Comparison of ENCODE assay signal across 8 cellular contexts in the genomic region with DNA sequence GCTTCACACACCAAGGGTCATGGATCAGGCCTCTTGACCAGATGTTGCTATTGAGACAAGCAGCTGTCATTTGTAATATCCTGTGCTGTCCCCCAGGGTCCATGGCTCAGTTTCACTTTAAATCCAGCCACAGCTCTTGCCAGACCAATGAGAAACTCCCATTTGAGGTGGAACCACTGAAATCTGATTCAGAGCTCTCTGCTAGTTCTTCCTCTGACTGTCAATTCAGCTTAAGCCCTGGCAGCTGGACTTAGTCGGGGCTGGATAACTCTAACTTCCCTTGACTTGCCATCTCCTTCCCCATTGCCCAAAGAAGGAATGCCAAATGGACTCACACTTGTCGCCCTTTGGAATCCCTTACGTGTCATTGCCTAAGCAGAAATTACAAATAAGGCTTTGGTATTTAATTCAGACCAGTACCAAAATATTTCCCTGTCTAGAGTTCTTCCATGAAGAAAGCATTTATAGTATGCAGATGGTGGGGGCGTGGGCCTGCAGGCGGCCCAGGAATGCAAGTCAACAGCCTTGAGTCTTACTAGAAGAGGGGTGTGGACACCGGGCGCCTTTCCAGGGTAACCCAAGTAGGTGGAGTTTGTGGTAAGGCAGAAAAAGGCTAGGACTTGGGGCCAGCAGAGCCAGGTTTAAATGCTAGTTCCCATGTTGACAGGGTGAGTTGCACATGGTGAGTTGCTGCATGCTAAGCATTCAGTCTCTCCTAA.
DNase-seq lines count a peak whose midpoint lies in the region; ATAC-seq, FAIRE-seq and TF ChIP-seq lines count a peak whose summit lies in the region.

No MANE protein-coding gene starts in this region.

- ATAC-seq in GM21576 (IDR thresholded peaks at IDR 0.05; ENCODE audit: unreplicated experiment) (peak; percentile 68), left lobe of liver (peak; percentile 29)
- no peak for ATAC-seq in activated naive CD8-positive, alpha-beta T cell treated with anti-CD3 and anti-CD28 coated beads, Interleukin-2, amount 50 U/mL, for 24 hours

- H3K27me3 Mint-ChIP-seq in activated naive CD8-positive, alpha-beta T cell treated with anti-CD3 and anti-CD28 coated beads, Interleukin-2, amount 50 U/mL, for 24 hours = peaks cover 3% of the 10 kb centered on the region

- no peak overlapping the region for H3K27ac Mint-ChIP-seq in activated naive CD8-positive, alpha-beta T cell treated with anti-CD3 and anti-CD28 coated beads, Interleukin-2, amount 50 U/mL, for 24 hours

- no peaks in the 10 kb centered on the region for H3K27me3 ChIP-seq in brain microvascular endothelial cell (replicated peaks)

- H3K36me3 ChIP-seq in brain microvascular endothelial cell (replicated peaks) = no peaks in the 10 kb centered on the region

- H3K4me1 Mint-ChIP-seq in activated naive CD8-positive, alpha-beta T cell treated with anti-CD3 and anti-CD28 coated beads, Interleukin-2, amount 50 U/mL, for 24 hours = no peaks in the 10 kb centered on the region

- H3K27ac ChIP-seq in brain microvascular endothelial cell = peak overlapping the region; percentile 59

- H3K9me3 Mint-ChIP-seq in activated naive CD8-positive, alpha-beta T cell treated with anti-CD3 and anti-CD28 coated beads, Interleukin-2, amount 50 U/mL, for 24 hours = no peaks in the 10 kb centered on the region

- no peak for FAIRE-seq in HTR-8/SVneo (lab: Jason Lieb, UNC)

- no peaks in the 10 kb centered on the region for H3K36me3 Mint-ChIP-seq in activated naive CD8-positive, alpha-beta T cell treated with anti-CD3 and anti-CD28 coated beads, Interleukin-2, amount 50 U/mL, for 24 hours (ENCODE audit: low read depth)

- no peak overlapping the region for H3K4me3 Mint-ChIP-seq in activated naive CD8-positive, alpha-beta T cell treated with anti-CD3 and anti-CD28 coated beads, Interleukin-2, amount 50 U/mL, for 24 hours

- no peak for TF ChIP-seq CTCF in AG10803 (conservative IDR thresholded peaks at IDR 0.05; ENCODE audit: low read length)
- no peak for TF ChIP-seq CTCF in brain microvascular endothelial cell (IDR thresholded peaks at IDR 0.05; ENCODE audit: low read depth, low read length, missing control alignments)

- DNase-seq in AG10803 (ENCODE audit: low read depth) = peak; percentile 100
- peak; percentile 73 for DNase-seq in HTR-8/SVneo (ENCODE audit: insufficient read length, low spot score)
- DNase-seq in brain microvascular endothelial cell = peak; percentile 95
- no peak for DNase-seq in left lobe of liver (ENCODE audit: low spot score)
- DNase-seq in NCI-H2081 (lab: John Stamatoyannopoulos, UW) = no peak
- DNase-seq in activated naive CD8-positive, alpha-beta T cell treated with anti-CD3 and anti-CD28 coated beads, Interleukin-2, amount 50 U/mL, for 24 hours = no peak
- no peak for DNase-seq in cerebellum (ENCODE audit: low spot score)

- peak overlapping the region; percentile 36 for H3K4me3 ChIP-seq in AG10803 (ENCODE audit: low read length)
- peak overlapping the region; percentile 24 for H3K4me3 ChIP-seq in brain microvascular endothelial cell (ENCODE audit: low read depth, low read length)

- in situ Hi-C loops in brain microvascular endothelial cell (cut with HindIII; ENCODE audit: low pct_ligation_motif_present, low sequenced_read_pairs) = no loop called here

Comparison
In these comparisons a context has a peak if more than half of its experiments do, and no peak if none do; other contexts are left out.
1. DNase-seq: peak in AG10803 (single experiment), HTR-8/SVneo (single experiment) and brain microvascular endothelial cell (single experiment); none in left lobe of liver (single experiment), NCI-H2081 (0 of 2), activated naive CD8-positive, alpha-beta T cell treated with anti-CD3 and anti-CD28 coated beads, Interleukin-2, amount 50 U/mL, for 24 hours (single experiment) and cerebellum (single experiment).